ENCODE assay signal across 14 cellular contexts in the genomic region with DNA sequence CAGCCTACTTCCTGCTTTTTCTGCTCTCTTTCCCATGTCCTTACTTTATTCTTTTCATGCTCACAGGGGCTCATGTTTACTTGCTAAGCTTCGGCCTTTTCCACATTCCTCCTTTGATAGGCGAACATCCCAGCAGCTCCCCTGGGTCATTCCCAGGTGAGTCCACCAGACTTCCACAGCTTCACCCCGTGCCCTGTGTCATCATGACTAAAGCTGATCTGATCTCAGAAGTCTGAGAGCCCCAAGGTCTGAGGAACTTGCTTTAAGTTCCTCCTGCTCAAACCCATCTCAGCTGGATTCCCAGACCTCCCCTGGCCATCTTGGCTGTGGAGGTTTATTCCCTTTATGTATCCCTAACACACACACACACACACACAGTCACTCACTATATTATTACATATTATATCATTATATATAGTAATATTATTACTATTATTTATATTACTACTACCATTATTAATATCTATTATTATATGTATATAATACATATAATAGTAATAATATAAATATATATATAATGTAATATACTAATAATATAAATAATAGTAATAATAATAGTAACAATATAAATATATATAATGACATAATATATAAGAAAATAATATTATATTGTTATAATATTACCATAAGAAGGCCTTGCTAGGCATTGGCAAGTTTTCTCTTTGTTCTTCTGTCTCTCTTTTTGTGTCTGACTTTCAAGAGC.
DNase-seq lines count a peak whose midpoint lies in the region; ATAC-seq, FAIRE-seq and TF ChIP-seq lines count a peak whose summit lies in the region.
"Had no signal": no experiment of that assay in that cellular context is flagged by ENCODE, and none has a peak within 500 bp of the region (broad histone marks: within the 10 kb centered on the region; RNA-seq: fewer than 3 reads in every experiment).

No MANE protein-coding gene starts in this region.

- H3K4me1 ChIP-seq in esophagus squamous epithelium (peaks cover 0 to 21% (median 8%) of the 10 kb centered on the region in 3 donors), skeletal muscle satellite cell (ENCODE audit: control insufficient read depth, insufficient read depth, low read length) (peaks cover 51% of the 10 kb centered on the region), prostate gland (replicated peaks) (no peaks in the 10 kb centered on the region), foreskin keratinocyte (peaks cover 28% of the 10 kb centered on the region)

- POLR2A ChIA-PET in RWPE1 (lab: Yijun Ruan, JAX; ENCODE audit: low non-redundant PET) = no interaction called here

- 51 to 62% methylated on average over 3 of the region's 3 CpGs for WGBS in esophagus squamous epithelium, 2 donors
- 47% methylated on average over 3 of the region's 3 CpGs for WGBS in prostate gland

- no peak for TF ChIP-seq POLR2A in esophagus squamous epithelium (IDR thresholded peaks at IDR 0.05)
- TF ChIP-seq POLR2A in prostate gland (IDR thresholded peaks at IDR 0.05) = no peak

- ATAC-seq in foreskin keratinocyte = no peak
- ATAC-seq: activated naive CD8-positive, alpha-beta T cell treated with anti-CD3 and anti-CD28 coated beads, Interleukin-2, amount 50 U/mL, for 24 hours had no signal

- H3K4me2 ChIP-seq in skeletal muscle satellite cell (ENCODE audit: low read length) = peak overlapping the region; percentile 67

- DNase-seq in RWPE1 (ENCODE audit: low spot score) = no peak
- no peak for DNase-seq in esophagus squamous epithelium (lab: John Stamatoyannopoulos, UW)
- no peak for DNase-seq in prostate gland (ENCODE audit: low spot score)
- DNase-seq in stimulated activated CD4-positive, alpha-beta T cell treated with anti-CD3 and anti-CD28 coated beads, Interleukin-1b, Interleukin-23, amount 100 ng/mL, for 48 hours = no peak
- DNase-seq in activated effector memory CD4-positive, alpha-beta T cell treated with anti-CD3 and anti-CD28 coated beads, Interleukin-2, amount 50 U/mL, for 16 hours = no peak
- no peak for DNase-seq in foreskin keratinocyte
- DNase-seq: activated CD4-positive, alpha-beta T cell treated with anti-CD3 and anti-CD28 coated beads, Interleukin-2, amount 10 ng/mL, durations not matched to agents 7 days and 5 days; activated naive CD8-positive, alpha-beta T cell treated with anti-CD3 and anti-CD28 coated beads, Interleukin-2, amount 50 U/mL, for 24 hours; activated T-cell treated with anti-CD3 and anti-CD28 coated beads, Interleukin-2, amount 50 U/mL, for 1 hour; BE2C; stimulated activated CD4-positive, alpha-beta T cell treated with anti-CD3 and anti-CD28 coated beads, Interleukin-12 subunit alpha, Interleukin-12 subunit beta, amount 100 ng/mL, for 4 hours had no signal

- H3K9me3 ChIP-seq in esophagus squamous epithelium (no peaks in the 10 kb centered on the region), skeletal muscle satellite cell (replicated peaks; ENCODE audit: low read length) (no peaks in the 10 kb centered on the region), prostate gland (no peaks in the 10 kb centered on the region)
- H3K9me3 ChIP-seq: BE2C had no signal

- TF ChIP-seq CTCF in RWPE1 (conservative IDR thresholded peaks at IDR 0.05; ENCODE audit: low read depth) = no peak
- no peak for TF ChIP-seq CTCF in esophagus squamous epithelium (IDR thresholded peaks at IDR 0.05)
- no peak for TF ChIP-seq CTCF in prostate gland (IDR thresholded peaks at IDR 0.05)
- TF ChIP-seq CTCF in foreskin keratinocyte (conservative IDR thresholded peaks at IDR 0.05) = no peak

- H3K27ac ChIP-seq in RWPE1 (peak overlapping the region; percentile 66), esophagus squamous epithelium (peak overlapping the region in 3 of 4 donors; percentile 40 to 82 (median 62)), prostate gland (no peak overlapping the region), foreskin keratinocyte (no peak overlapping the region)

- peak; percentile 95 for FAIRE-seq in G401.6 (lab: Jason Lieb, UNC)

- CTCF ChIA-PET in RWPE1 (lab: Yijun Ruan, JAX) = interaction anchor here (0.5 to 0.6 kb wide), 2 partner anchors 228 to 231 kb away, joined by 3 read pairs; no protein-coding TSS in a partner anchor

- H3K36me3 ChIP-seq in esophagus squamous epithelium (no peaks in the 10 kb centered on the region), skeletal muscle satellite cell (ENCODE audit: insufficient read depth, low read length) (no peaks in the 10 kb centered on the region), prostate gland (no peaks in the 10 kb centered on the region)
- H3K36me3 ChIP-seq: BE2C had no signal

- H3K27me3 ChIP-seq in esophagus squamous epithelium = no peaks in the 10 kb centered on the region
- no peaks in the 10 kb centered on the region for H3K27me3 ChIP-seq in skeletal muscle satellite cell (ENCODE audit: control insufficient read depth, insufficient read depth, low read length)
- no peaks in the 10 kb centered on the region for H3K27me3 ChIP-seq in prostate gland (replicated peaks; ENCODE audit: insufficient read depth)
- H3K27me3 ChIP-seq in foreskin keratinocyte = no peaks in the 10 kb centered on the region
- H3K27me3 ChIP-seq: BE2C had no signal

- H3K4me3 ChIP-seq in esophagus squamous epithelium (no peak overlapping the region), skeletal muscle satellite cell (ENCODE audit: low read length) (no peak overlapping the region), prostate gland (no peak overlapping the region)
- H3K4me3 ChIP-seq: coronary artery had no signal

- no peak overlapping the region for H3K9ac ChIP-seq in skeletal muscle satellite cell (ENCODE audit: low read depth, low read length)

- intact Hi-C loops in esophagus squamous epithelium (cut with DNase I) (no loop called here), prostate gland (cut with DNase I) (loop anchor here (5.0 kb wide), 1 partner anchor 88 kb away; no protein-coding TSS in a partner anchor)

Comparison
In these comparisons a context has a peak if more than half of its experiments do, and no peak if none do; other contexts are left out.
1. H3K27ac ChIP-seq: peak in RWPE1 (single experiment) and esophagus squamous epithelium (3 of 4); none in prostate gland (0 of 2) and foreskin keratinocyte (single experiment).